16 cellular contexts compared by ENCODE assay signal in genomic region chr19:32748497-32748896, GRCh38. TPM values are rescaled to one million over a fixed set of nuclear protein-coding genes. Genes with fewer than 3 reads are reported as not detected.
A peak's percentile ranks its signal among the peaks of the same experiment; 100 is the strongest.
DNase-seq lines count a peak whose midpoint lies in the region; ATAC-seq and TF ChIP-seq lines count a peak whose summit lies in the region.
"Had no signal": no experiment of that assay in that cellular context is flagged by ENCODE, and none has a peak within 500 bp of the region (broad histone marks: within the 10 kb centered on the region; RNA-seq: fewer than 3 reads in every experiment).

No MANE protein-coding gene starts in this region.

- H3K9me3 ChIP-seq in CD4-positive, alpha-beta memory T cell (ENCODE audit: control insufficient read depth in 1 of 2, low read length in 2 of 2) = no peaks in the 10 kb centered on the region
- H3K9me3 ChIP-seq: thoracic aorta had no signal

- H3K27me3 Mint-ChIP-seq in CD4-positive, alpha-beta memory T cell = peaks cover 3 to 8% of the 10 kb centered on the region in 2 donors
- H3K27me3 Mint-ChIP-seq: T-helper 17 cell had no signal

- H3K4me3 ChIP-seq in CD4-positive, alpha-beta memory T cell (ENCODE audit: low read length in 2 of 2) = no peak overlapping the region
- no peak overlapping the region for H3K4me3 ChIP-seq in epithelial cell of proximal tubule (ENCODE audit: low read depth, low read length)
- H3K4me3 ChIP-seq: thoracic aorta had no signal

- H3K27ac Mint-ChIP-seq in CD4-positive, alpha-beta memory T cell = peak overlapping the region in 1 of 7 donors; percentile 68
- H3K27ac Mint-ChIP-seq: T-helper 17 cell had no signal

- H3K4me3 Mint-ChIP-seq in CD4-positive, alpha-beta memory T cell = no peak overlapping the region
- H3K4me3 Mint-ChIP-seq: T-helper 17 cell had no signal

- POLR2A ChIA-PET in CD4-positive, alpha-beta memory T cell (lab: Charles Lee; ENCODE audit: partially characterized antibody) = no interaction called here
- POLR2A ChIA-PET in GM10248 (lab: Yijun Ruan, JAX) = interaction anchor here (0.6 kb wide), 1 partner anchor 548 kb away, joined by 3 read pairs; no protein-coding TSS in a partner anchor

- peak in 3 of 5 donors; percentile 4 to 24 (median 6) for DNase-seq in CD4-positive, alpha-beta memory T cell
- peak; percentile 35 for DNase-seq in GM10248 (ENCODE audit: extremely low spot score)
- peak; percentile 32 for DNase-seq in NCI-H2171 (lab: John Stamatoyannopoulos, UW)
- no peak for DNase-seq in epithelial cell of proximal tubule (ENCODE audit: low read depth)
- DNase-seq in NCI-H1105 treated with DMSO at 0.1 percent for 48 hours (lab: John Stamatoyannopoulos, UW) = no peak
- DNase-seq in activated CD4-positive, CD25-positive, alpha-beta regulatory T cell treated with anti-CD3 and anti-CD28 coated beads, Interleukin-2, amount 50 U/mL, for 72 hours = no peak
- DNase-seq in occipital lobe (lab: John Stamatoyannopoulos, UW) = no peak
- DNase-seq: activated effector memory CD4-positive, alpha-beta T cell treated with anti-CD3 and anti-CD28 coated beads, Interleukin-2, amount 50 U/mL, for 16 hours; dermis blood vessel endothelial cell; DMS79; hypothalamus; NCI-H1092 treated with DMSO at 0.1 percent for 48 hours; stimulated activated CD4-positive, alpha-beta T cell treated with anti-CD3 and anti-CD28 coated beads, Interleukin-2, amount 100 ng/mL, for 48 hours; T-helper 17 cell had no signal

- CTCF ChIA-PET in CD4-positive, alpha-beta memory T cell (lab: Charles Lee; ENCODE audit: partially characterized antibody) = no interaction called here
- CTCF ChIA-PET in GM10248 (lab: Yijun Ruan, JAX) = interaction anchor here (0.8 to 1.3 kb wide), 6 partner anchors 9 to 61 kb away, joined by 3 to 7 read pairs (median 4); partner anchors contain the start of gene NUDT19

- H3K4me1 ChIP-seq in CD4-positive, alpha-beta memory T cell (ENCODE audit: insufficient read depth, low read length) = peaks cover 21% of the 10 kb centered on the region

- peaks cover 0 to 12% (median 9%) of the 10 kb centered on the region in 4 donors for H3K4me1 Mint-ChIP-seq in CD4-positive, alpha-beta memory T cell
- H3K4me1 Mint-ChIP-seq: T-helper 17 cell had no signal

- no peak overlapping the region for H3K27ac ChIP-seq in CD4-positive, alpha-beta memory T cell (ENCODE audit: low read depth, low read length)
- H3K27ac ChIP-seq: thoracic aorta had no signal

- no peaks in the 10 kb centered on the region for H3K36me3 ChIP-seq in CD4-positive, alpha-beta memory T cell (ENCODE audit: insufficient read depth, low read length)
- H3K36me3 ChIP-seq: thoracic aorta had no signal

- TF ChIP-seq CTCF in GM10248 (IDR thresholded peaks at IDR 0.05; ENCODE audit: control extremely low read depth, extremely low read depth, low read depth, missing control alignments) (peak; percentile 64), epithelial cell of proximal tubule (conservative IDR thresholded peaks at IDR 0.05; ENCODE audit: low read depth, low read length) (peak; percentile 18)

- H3K36me3 Mint-ChIP-seq in CD4-positive, alpha-beta memory T cell = no peaks in the 10 kb centered on the region

- intact Hi-C loops in CD4-positive, alpha-beta memory T cell (cut with micrococcal nuclease) = loop anchor here (5.0 kb wide), 1 partner anchor 44 kb away; no protein-coding TSS in a partner anchor

- no peak for ATAC-seq in HG02588 (IDR thresholded peaks at IDR 0.05; ENCODE audit: unreplicated experiment)
- ATAC-seq: T-helper 17 cell had no signal

- H3K27me3 ChIP-seq in CD4-positive, alpha-beta memory T cell (ENCODE audit: insufficient read depth, low read length) = no peaks in the 10 kb centered on the region

- H3K9me3 Mint-ChIP-seq in CD4-positive, alpha-beta memory T cell = no peaks in the 10 kb centered on the region

RNA-seq across cellular contexts. Expression of gene TDRD12, which starts 28.9 kb away (rescaled TPM):
- total RNA-seq in CD4-positive, alpha-beta memory T cell = 1 to 10 TPM in 1 of 2 experiments, under 1 TPM in 1; 0.93 to 1.9 TPM
- polyA plus RNA-seq in CD4-positive, alpha-beta memory T cell = under 1 TPM; 0.20 to 0.37 TPM
- 0.29 TPM in 1 of 2 replicates, not detected in the other for total RNA-seq in epithelial cell of proximal tubule
- 0.94 TPM for total RNA-seq in occipital lobe
- total RNA-seq: thoracic aorta had no signal

RNA-seq across cellular contexts. Expression of gene NUDT19, which starts 56.9 kb away (rescaled TPM):
- 10 to 100 TPM; 10.5 to 10.6 TPM for total RNA-seq in CD4-positive, alpha-beta memory T cell
- polyA plus RNA-seq in CD4-positive, alpha-beta memory T cell = 1 to 10 TPM; 2.0 to 5.4 TPM
- total RNA-seq in epithelial cell of proximal tubule (7.7 and 14.4 TPM in 2 replicates), occipital lobe (8.1 TPM)

Comparison
In these comparisons a context has a peak if more than half of its experiments do, and no peak if none do; other contexts are left out.
1. DNase-seq: peak in CD4-positive, alpha-beta memory T cell (3 of 5), GM10248 (single experiment) and NCI-H2171 (single experiment); none in epithelial cell of proximal tubule (single experiment), NCI-H1105 treated with DMSO at 0.1 percent for 48 hours (single experiment), activated CD4-positive, CD25-positive, alpha-beta regulatory T cell treated with anti-CD3 and anti-CD28 coated beads, Interleukin-2, amount 50 U/mL, for 72 hours (single experiment) and occipital lobe (single experiment).